In the genomic region with DNA sequence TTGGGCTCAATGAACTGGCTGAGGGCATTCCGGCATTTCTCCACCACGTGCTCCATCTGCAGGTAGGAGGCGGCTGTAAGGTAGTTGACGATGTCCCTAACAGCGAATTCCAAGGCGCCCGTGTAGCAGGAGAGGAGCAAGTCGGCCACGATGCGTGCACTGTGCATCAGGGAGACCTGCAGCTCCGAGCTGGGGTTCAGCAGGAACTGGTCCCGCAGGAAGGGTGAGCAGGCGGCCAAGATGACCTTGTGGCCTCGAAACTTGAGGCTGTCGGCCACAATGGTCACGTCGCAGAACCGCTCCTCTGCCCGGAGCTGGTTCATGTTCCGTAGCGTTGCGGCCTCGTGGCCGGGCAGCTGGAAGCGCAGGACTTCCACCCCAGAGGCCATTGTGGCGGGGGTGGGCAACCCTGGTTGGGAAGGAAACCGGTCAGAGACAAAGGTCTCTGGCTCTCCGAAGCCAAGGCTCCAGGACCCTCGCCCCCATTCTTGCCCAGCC, we compare ENCODE assay signal across 8 cellular contexts. TPM values are rescaled to one million over a fixed set of nuclear protein-coding genes. Genes with fewer than 3 reads are reported as not detected.
A peak's percentile ranks its signal among the peaks of the same experiment; 100 is the strongest.
DNase-seq lines count a peak whose midpoint lies in the region; ATAC-seq and TF ChIP-seq lines count a peak whose summit lies in the region.

No MANE protein-coding gene starts in this region.

- peaks cover 19% of the 10 kb centered on the region for H3K36me3 Mint-ChIP-seq in CD4-positive, alpha-beta T cell (ENCODE audit: low read depth)

- DNase-seq in CD4-positive, alpha-beta T cell: no peak
- DNase-seq in NT2/D1 (ENCODE audit: low read depth, low spot score) (no peak), A172 (ENCODE audit: low spot score) (no peak)
- no peak for DNase-seq in stimulated activated CD4-positive, alpha-beta T cell treated with anti-CD3 and anti-CD28 coated beads, Interleukin-2, amount 100 ng/mL, for 48 hours
- no peak for DNase-seq in activated effector memory CD4-positive, alpha-beta T cell treated with Interleukin-2 at 50 U/mL for 16 hours

- H3K27me3 ChIP-seq in CD4-positive, alpha-beta T cell (ENCODE audit: control insufficient read depth, insufficient read depth, low read length): no peaks in the 10 kb centered on the region
- H3K27me3 ChIP-seq in NT2/D1 (ENCODE audit: insufficient read depth, insufficient read length) (no peaks in the 10 kb centered on the region), endocrine pancreas (ENCODE audit: control insufficient read depth, insufficient read depth, low read length) (no peaks in the 10 kb centered on the region), neural cell (ENCODE audit: insufficient read depth, low read depth, low read length) (no peaks in the 10 kb centered on the region)

- no peak overlapping the region for H3K27ac ChIP-seq in CD4-positive, alpha-beta T cell (ENCODE audit: low read depth, low read length)
- peak overlapping the region; percentile 71 for H3K27ac ChIP-seq in neural cell (ENCODE audit: low read length)

- H2AFZ ChIP-seq in neural cell (ENCODE audit: low read depth, low read length): peak overlapping the region; percentile 8

- peaks cover 4% of the 10 kb centered on the region for H3F3A ChIP-seq in neural cell (ENCODE audit: insufficient read depth, low read length, poor library complexity, severe bottlenecking)

- H3K9me2 ChIP-seq in neural cell (ENCODE audit: insufficient read depth, low read length): no peaks in the 10 kb centered on the region

- H3K4me1 Mint-ChIP-seq in CD4-positive, alpha-beta T cell (ENCODE audit: low read depth): peaks cover 41% of the 10 kb centered on the region

- H3K27ac Mint-ChIP-seq in CD4-positive, alpha-beta T cell: no peak overlapping the region

- ATAC-seq in CD4-positive, alpha-beta T cell (ENCODE audit: poor library complexity): no peak
- ATAC-seq in GM19452 (IDR thresholded peaks at IDR 0.05; ENCODE audit: unreplicated experiment): no peak

- no peak for TF ChIP-seq CTCF in CD4-positive, alpha-beta T cell (IDR thresholded peaks at IDR 0.05)
- no peak for TF ChIP-seq CTCF in neural cell (IDR thresholded peaks at IDR 0.05; ENCODE audit: poor library complexity, severe bottlenecking)

- CTCF ChIA-PET in CD4-positive, alpha-beta T cell (lab: Charles Lee): no interaction called here

- no peaks in the 10 kb centered on the region for H3K9me3 ChIP-seq in CD4-positive, alpha-beta T cell (ENCODE audit: control insufficient read depth, low read length)
- H3K9me3 ChIP-seq in NT2/D1 (ENCODE audit: insufficient read depth, low read length) (no peaks in the 10 kb centered on the region), endocrine pancreas (ENCODE audit: control insufficient read depth, low read length) (no peaks in the 10 kb centered on the region), neural cell (ENCODE audit: low read length) (no peaks in the 10 kb centered on the region)

- POLR2A ChIA-PET in CD4-positive, alpha-beta T cell (lab: Charles Lee): interaction anchor here (0.6 to 1.9 kb wide), 6 partner anchors 38 to 248 kb away, joined by 3 to 13 read pairs (median 6); partner anchors contain the start of genes BAG6, DXO, NELFE and NEU1

- intact Hi-C loops in CD4-positive, alpha-beta T cell (cut with DNase I, micrococcal nuclease): loop anchor here in 1 of 2 experiments (5.0 kb wide), 1 partner anchor 1371 kb away; the partner anchor contains the start of genes RPS18 and VPS52

- H3K9me3 Mint-ChIP-seq in CD4-positive, alpha-beta T cell: no peaks in the 10 kb centered on the region

- no peak for TF ChIP-seq EP300 in neural cell (conservative IDR thresholded peaks at IDR 0.05; ENCODE audit: poor library complexity, severe bottlenecking)

- H3K9ac ChIP-seq in NT2/D1 (ENCODE audit: insufficient read length, low read depth) (peak overlapping the region; percentile 67), endocrine pancreas (ENCODE audit: control insufficient read depth, insufficient read depth, low read length) (peak overlapping the region; percentile 33), neural cell (ENCODE audit: low read length) (peak overlapping the region; percentile 76)

- H3K4me1 ChIP-seq in NT2/D1 (ENCODE audit: insufficient read depth, insufficient read length) (peaks cover 6% of the 10 kb centered on the region), endocrine pancreas (ENCODE audit: control insufficient read depth, insufficient read depth, low read length) (no peaks in the 10 kb centered on the region)

- H3K79me2 ChIP-seq in neural cell (replicated peaks; ENCODE audit: insufficient read depth, low read length): peaks cover 27% of the 10 kb centered on the region

- H3K4me3 ChIP-seq in NT2/D1 (ENCODE audit: insufficient read length, low read depth): peak overlapping the region; percentile 40
- no peak overlapping the region for H3K4me3 ChIP-seq in endocrine pancreas (ENCODE audit: control insufficient read depth, insufficient read depth, low read length)
- H3K4me3 ChIP-seq in neural cell (ENCODE audit: low read length): peak overlapping the region; percentile 72

- H3K27me3 Mint-ChIP-seq in CD4-positive, alpha-beta T cell: no peaks in the 10 kb centered on the region

- peak overlapping the region; percentile 73 for H3K4me2 ChIP-seq in neural cell (ENCODE audit: low read length)

- H4K20me1 ChIP-seq in neural cell (ENCODE audit: insufficient read depth): no peaks in the 10 kb centered on the region

- no peak for TF ChIP-seq RAD21 in neural cell (conservative IDR thresholded peaks at IDR 0.05)

- H3K4me3 Mint-ChIP-seq in CD4-positive, alpha-beta T cell: peak overlapping the region; percentile 66

- H3K36me3 ChIP-seq in NT2/D1 (ENCODE audit: insufficient read depth, insufficient read length, low read length): peaks cover 15% of the 10 kb centered on the region
- no peaks in the 10 kb centered on the region for H3K36me3 ChIP-seq in endocrine pancreas (ENCODE audit: control insufficient read depth, insufficient read depth, low read length)
- H3K36me3 ChIP-seq in neural cell (ENCODE audit: insufficient read depth, low read length): no peaks in the 10 kb centered on the region

TF ChIP-seq in neural cell, 6 proteins besides CTCF, POLR2A, EP300 and RAD21:
- TF ChIP-seq POLR2AphosphoS5 (IDR thresholded peaks at IDR 0.05) (no peak), SMC3 (conservative IDR thresholded peaks at IDR 0.05; ENCODE audit: poor library complexity) (no peak), EZH2 (IDR thresholded peaks at IDR 0.05; ENCODE audit: borderline replicate concordance, insufficient read depth, low read length, poor library complexity, severe bottlenecking) (no peak), MXI1 (conservative IDR thresholded peaks at IDR 0.05; ENCODE audit: poor library complexity, severe bottlenecking) (no peak), TAF1 (IDR thresholded peaks at IDR 0.05; ENCODE audit: low read depth) (no peak)
- TF ChIP-seq, protein P1, sequence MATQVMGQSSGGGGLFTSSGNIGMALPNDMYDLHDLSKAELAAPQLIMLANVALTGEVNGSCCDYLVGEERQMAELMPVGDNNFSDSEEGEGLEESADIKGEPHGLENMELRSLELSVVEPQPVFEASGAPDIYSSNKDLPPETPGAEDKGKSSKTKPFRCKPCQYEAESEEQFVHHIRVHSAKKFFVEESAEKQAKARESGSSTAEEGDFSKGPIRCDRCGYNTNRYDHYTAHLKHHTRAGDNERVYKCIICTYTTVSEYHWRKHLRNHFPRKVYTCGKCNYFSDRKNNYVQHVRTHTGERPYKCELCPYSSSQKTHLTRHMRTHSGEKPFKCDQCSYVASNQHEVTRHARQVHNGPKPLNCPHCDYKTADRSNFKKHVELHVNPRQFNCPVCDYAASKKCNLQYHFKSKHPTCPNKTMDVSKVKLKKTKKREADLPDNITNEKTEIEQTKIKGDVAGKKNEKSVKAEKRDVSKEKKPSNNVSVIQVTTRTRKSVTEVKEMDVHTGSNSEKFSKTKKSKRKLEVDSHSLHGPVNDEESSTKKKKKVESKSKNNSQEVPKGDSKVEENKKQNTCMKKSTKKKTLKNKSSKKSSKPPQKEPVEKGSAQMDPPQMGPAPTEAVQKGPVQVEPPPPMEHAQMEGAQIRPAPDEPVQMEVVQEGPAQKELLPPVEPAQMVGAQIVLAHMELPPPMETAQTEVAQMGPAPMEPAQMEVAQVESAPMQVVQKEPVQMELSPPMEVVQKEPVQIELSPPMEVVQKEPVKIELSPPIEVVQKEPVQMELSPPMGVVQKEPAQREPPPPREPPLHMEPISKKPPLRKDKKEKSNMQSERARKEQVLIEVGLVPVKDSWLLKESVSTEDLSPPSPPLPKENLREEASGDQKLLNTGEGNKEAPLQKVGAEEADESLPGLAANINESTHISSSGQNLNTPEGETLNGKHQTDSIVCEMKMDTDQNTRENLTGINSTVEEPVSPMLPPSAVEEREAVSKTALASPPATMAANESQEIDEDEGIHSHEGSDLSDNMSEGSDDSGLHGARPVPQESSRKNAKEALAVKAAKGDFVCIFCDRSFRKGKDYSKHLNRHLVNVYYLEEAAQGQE (IDR thresholded peaks at IDR 0.05; ENCODE audit: borderline replicate concordance): no peak

RNA-seq across cellular contexts. Expression of gene ZBTB12, which starts 0.9 kb away (rescaled TPM):
- under 1 TPM; 0.28 to 0.33 TPM for total RNA-seq in CD4-positive, alpha-beta T cell
- 19.2 and 21.4 TPM in 2 replicates for polyA plus RNA-seq in neural cell
- polyA minus RNA-seq in neural cell: 28.8 and 36.3 TPM in 2 replicates
- total RNA-seq in A172 (2014; rRNA removed; shearing (Covaris generic)): 1.3 and 4.1 TPM in 2 replicates

RNA-seq across cellular contexts. Expression of gene EHMT2, which starts 3.5 kb away (rescaled TPM):
- total RNA-seq in CD4-positive, alpha-beta T cell: 10 to 100 TPM; 36.3 to 36.6 TPM
- polyA plus RNA-seq in neural cell: 102 and 121 TPM in 2 replicates
- 114 and 128 TPM in 2 replicates for polyA minus RNA-seq in neural cell
- total RNA-seq in A172 (2014; rRNA removed; shearing (Covaris generic)): 75.5 and 85.7 TPM in 2 replicates

RNA-seq across cellular contexts. Expression of gene SLC44A4, which starts 22.2 kb away (rescaled TPM):
- under 1 TPM in 1 of 2 experiments, not detected in 1; 0.20 TPM for total RNA-seq in CD4-positive, alpha-beta T cell
- polyA plus RNA-seq in neural cell: 0.09 and 0.46 TPM in 2 replicates
- polyA minus RNA-seq in neural cell: 0.49 TPM in 1 of 2 replicates, not detected in the other
- total RNA-seq in A172 (2014; rRNA removed; shearing (Covaris generic)): not detected in 2 replicates

RNA-seq across cellular contexts. Expression of gene C2, which starts 26.6 kb away (rescaled TPM):
- total RNA-seq in CD4-positive, alpha-beta T cell: 1 to 10 TPM; 1.4 to 2.3 TPM
- 1.2 and 1.5 TPM in 2 replicates for polyA plus RNA-seq in neural cell
- 0.49 and 0.93 TPM in 2 replicates for polyA minus RNA-seq in neural cell
- 0.69 TPM in 1 of 2 replicates, not detected in the other for total RNA-seq in A172 (2014; rRNA removed; shearing (Covaris generic))

RNA-seq across cellular contexts. Expression of gene NEU1, which starts 38.3 kb away (rescaled TPM):
- 10 to 100 TPM; 19.7 to 21.1 TPM for total RNA-seq in CD4-positive, alpha-beta T cell
- 40.9 and 47.0 TPM in 2 replicates for polyA plus RNA-seq in neural cell
- 25.8 and 26.6 TPM in 2 replicates for polyA minus RNA-seq in neural cell
- 101 and 107 TPM in 2 replicates for total RNA-seq in A172 (2014; rRNA removed; shearing (Covaris generic))
